Comparison of ENCODE assay signal across 7 cellular contexts in the genomic region with DNA sequence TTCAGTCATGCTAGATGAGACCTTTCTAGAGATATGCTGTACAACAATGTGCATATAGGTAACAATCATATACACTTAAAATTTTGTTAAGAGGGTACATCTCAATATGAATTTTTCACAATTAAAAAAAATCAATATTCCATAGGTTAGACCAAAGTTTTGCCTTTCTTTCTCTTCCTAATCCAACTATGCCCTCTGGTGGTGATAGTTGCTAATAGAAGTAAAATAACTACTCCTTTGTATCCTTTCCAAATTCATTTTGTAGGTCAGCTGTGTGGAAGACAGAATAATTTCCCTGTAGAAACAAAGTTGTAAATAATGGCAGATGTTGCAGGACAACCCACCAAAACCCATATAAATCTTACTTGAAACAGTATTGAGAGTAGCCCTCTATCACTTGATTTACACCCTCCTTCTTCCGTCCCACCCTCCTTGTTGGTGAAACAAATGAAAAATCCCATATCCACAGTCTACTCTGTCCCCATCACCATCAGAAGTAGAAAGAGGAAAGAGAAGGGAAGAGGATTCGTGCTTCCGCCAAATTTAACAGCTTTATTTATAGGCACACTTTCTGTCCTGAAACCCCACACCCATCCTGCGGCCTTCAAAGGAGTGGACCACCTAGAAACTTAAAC. TPM values are rescaled to one million over a fixed set of nuclear protein-coding genes. Genes with fewer than 3 reads are reported as not detected.
DNase-seq lines count a peak whose midpoint lies in the region; ATAC-seq and TF ChIP-seq lines count a peak whose summit lies in the region.

No MANE protein-coding gene starts in this region.

- H3K27me3 ChIP-seq in SK-N-SH (ENCODE audit: insufficient read depth), result no peaks in the 10 kb centered on the region

- DNase-seq in NCI-H1092 (lab: John Stamatoyannopoulos, UW), result peak; percentile 35
- DNase-seq in SK-N-SH, result peak; percentile 48
- DNase-seq in fibroblast of the conjunctiva (ENCODE audit: low read depth), result peak; percentile 56
- DNase-seq in pons (ENCODE audit: low spot score), result peak; percentile 94
- no peak for DNase-seq in activated effector memory CD4-positive, alpha-beta T cell treated with Interleukin-2 at 50 U/mL for 16 hours

- no peaks in the 10 kb centered on the region for H3F3A ChIP-seq in SK-N-SH (replicated peaks; ENCODE audit: insufficient read depth)

- no peaks in the 10 kb centered on the region for H3K4me1 ChIP-seq in SK-N-SH (ENCODE audit: control insufficient read depth in 1 of 2, insufficient read depth in 2 of 2, low read depth in 1 of 2, low read length in 1 of 2)

- H3K4me3 ChIP-seq in SK-N-SH (ENCODE audit: low read depth in 2 of 2, low read length in 1 of 2), result no peak overlapping the region; a peak in 1 of 4 replicates

- 68% methylated on average over 4 of the region's 4 CpGs for WGBS in SK-N-SH (ENCODE audit: low lambda C conversion rate)

- TF ChIP-seq EP300 in SK-N-SH (IDR thresholded peaks at IDR 0.05; ENCODE audit: borderline replicate concordance in 1 of 2, low read depth in 1 of 2, low read length in 1 of 2), result no peak

- no peaks in the 10 kb centered on the region for H4K20me1 ChIP-seq in SK-N-SH (ENCODE audit: insufficient read depth)

- TF ChIP-seq RAD21 in SK-N-SH (IDR thresholded peaks at IDR 0.05; ENCODE audit: low read length), result peak; percentile 94

- H3K4me2 ChIP-seq in SK-N-SH, result no peak overlapping the region

- POLR2A ChIA-PET in SK-N-SH (lab: Yijun Ruan, JAX), result interaction anchor here (1.0 kb wide), 1 partner anchor 412 kb away, joined by 3 read pairs; a partner anchor contains a TSS

- ATAC-seq in GM21360 (IDR thresholded peaks at IDR 0.05; ENCODE audit: unreplicated experiment), result no peak

- H3K36me3 ChIP-seq in SK-N-SH (replicated peaks in 1 of 2; ENCODE audit: control insufficient read depth in 1 of 2, insufficient read depth in 2 of 2, low read length in 1 of 2), result no peaks in the 10 kb centered on the region

- 0 out of 2 replicates have a peak overlapping the region, but pooled peaks have one; percentile 24 for H2AFZ ChIP-seq in SK-N-SH (ENCODE audit: low read depth)

- H3K27ac ChIP-seq in SK-N-SH (ENCODE audit: low read depth in 2 of 2, low read length in 1 of 2), result no peak overlapping the region

- no peaks in the 10 kb centered on the region for H3K9me2 ChIP-seq in SK-N-SH

- CTCF ChIA-PET in SK-N-SH (lab: Yijun Ruan, JAX), result interaction anchor here (0.6 to 6.6 kb wide), 40 partner anchors 9 to 454 kb away, joined by 3 to 109 read pairs (median 4); a partner anchor contains a TSS

- H3K79me2 ChIP-seq in SK-N-SH (ENCODE audit: insufficient read depth), result no peaks in the 10 kb centered on the region

- peak; percentile 50 for TF ChIP-seq CTCF in GM12873 (IDR thresholded peaks at IDR 0.05; ENCODE audit: insufficient read depth, low read depth, low read length, missing control alignments)
- peak; percentile 80 for TF ChIP-seq CTCF in SK-N-SH (IDR thresholded peaks at IDR 0.05)

- H3K9me3 ChIP-seq in SK-N-SH, result no peaks in the 10 kb centered on the region

- no peak overlapping the region for H3K9ac ChIP-seq in SK-N-SH

TF ChIP-seq in SK-N-SH, 30 proteins besides CTCF, POLR2A, EP300 and RAD21:
- peak; percentile 88 for TF ChIP-seq SMC3 (IDR thresholded peaks at IDR 0.05; ENCODE audit: low read depth, low read length)
- no peak for TF ChIP-seq FOXM1 (IDR thresholded peaks at IDR 0.05; ENCODE audit: low read depth)
- TF ChIP-seq NFIC (IDR thresholded peaks at IDR 0.05; ENCODE audit: borderline replicate concordance), result no peak
- no peak for TF ChIP-seq GABPA (IDR thresholded peaks at IDR 0.05; ENCODE audit: low read depth)
- TF ChIP-seq, protein P1, sequence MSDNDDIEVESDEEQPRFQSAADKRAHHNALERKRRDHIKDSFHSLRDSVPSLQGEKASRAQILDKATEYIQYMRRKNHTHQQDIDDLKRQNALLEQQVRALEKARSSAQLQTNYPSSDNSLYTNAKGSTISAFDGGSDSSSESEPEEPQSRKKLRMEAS (IDR thresholded peaks at IDR 0.05; ENCODE audit: low read depth), result no peak
- TF ChIP-seq YY1 (IDR thresholded peaks at IDR 0.05; ENCODE audit: low read depth), result no peak

RNA-seq across cellular contexts. Expression of a gene that starts 34.2 kb away (rescaled TPM):
- polyA plus RNA-seq in SK-N-SH (2012; rRNA removed), result 3.7 and 4.1 TPM in 2 replicates
- 3.8 TPM in 2 replicates for polyA plus RNA-seq in SK-N-SH (2012; cell fraction: cytosol; rRNA removed)
- polyA plus RNA-seq in SK-N-SH (2012; cell fraction: nucleus; rRNA removed), result 8.5 and 9.4 TPM in 2 replicates
